In the genomic region with DNA sequence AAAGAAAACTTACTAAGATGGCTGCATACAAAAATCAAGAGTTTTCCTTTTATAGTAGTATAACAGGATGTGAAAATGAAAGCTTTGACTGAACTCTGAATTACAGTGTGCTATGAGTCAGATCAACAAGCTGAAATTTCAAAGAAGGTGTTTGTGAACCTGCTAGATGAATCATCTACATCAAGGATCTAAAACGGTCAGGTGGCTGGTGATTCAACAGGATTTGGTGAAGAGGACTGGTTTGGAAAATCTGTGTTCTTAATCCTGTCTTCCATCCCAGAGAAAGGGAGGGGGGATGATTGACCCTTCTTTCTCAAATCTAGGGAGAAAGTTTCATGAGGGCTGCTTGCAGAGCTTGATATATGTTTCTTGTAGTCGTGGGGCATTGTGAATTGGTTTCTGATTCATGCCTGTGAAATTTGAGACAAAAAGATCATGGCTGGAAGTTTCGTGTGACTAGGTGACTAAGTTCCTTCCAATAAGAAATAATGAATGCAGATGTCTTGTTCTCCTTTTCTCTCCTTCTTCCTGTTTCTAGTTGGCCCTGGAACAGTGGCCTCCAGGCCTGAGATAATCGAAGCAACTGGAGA, we compare ENCODE assay signal across 8 cellular contexts.
A peak's percentile ranks its signal among the peaks of the same experiment; 100 is the strongest.
DNase-seq lines count a peak whose midpoint lies in the region; TF ChIP-seq lines count a peak whose summit lies in the region.

No MANE protein-coding gene starts in this region.

- DNase-seq in NK-92 treated with Interleukin-12 subunit alpha and Interleukin-12 subunit beta, amount 100 ng/mL, for 24 hours (lab: John Stamatoyannopoulos, UW): peak; percentile 20
- DNase-seq in NK-92 (lab: John Stamatoyannopoulos, UW; ENCODE audit: unreplicated experiment) (no peak), HFF-Myc (ENCODE audit: extremely low read depth, low read depth) (peak; percentile 5), MG63 (peak; percentile 14), occipital lobe (lab: John Stamatoyannopoulos, UW) (peak; percentile 19), amniotic stem cell (lab: John Stamatoyannopoulos, UW) (no peak), NCI-H1930 (lab: John Stamatoyannopoulos, UW) (no peak)

- H3K27me3 Mint-ChIP-seq in activated naive CD8-positive, alpha-beta T cell: peaks cover 2% of the 10 kb centered on the region

- H3K36me3 ChIP-seq in MG63: no peaks in the 10 kb centered on the region

- no peaks in the 10 kb centered on the region for H3K9me3 ChIP-seq in MG63

- H3K4me1 Mint-ChIP-seq in activated naive CD8-positive, alpha-beta T cell (ENCODE audit: low read depth): peaks cover 29% of the 10 kb centered on the region

- peaks cover 3% of the 10 kb centered on the region for H3K9me3 Mint-ChIP-seq in activated naive CD8-positive, alpha-beta T cell (ENCODE audit: low read depth)

- no peak for TF ChIP-seq CTCF in HFF-Myc (IDR thresholded peaks at IDR 0.05; ENCODE audit: low read depth, low read length, missing control alignments)

- H3K27ac Mint-ChIP-seq in activated naive CD8-positive, alpha-beta T cell: peak overlapping the region; percentile 97

- H3K4me3 ChIP-seq in HFF-Myc (replicated peaks; ENCODE audit: low read depth, low read length) (no peak overlapping the region), MG63 (no peak overlapping the region)

- no peaks in the 10 kb centered on the region for H3K36me3 Mint-ChIP-seq in activated naive CD8-positive, alpha-beta T cell

- peak overlapping the region; percentile 49 for H3K4me3 Mint-ChIP-seq in activated naive CD8-positive, alpha-beta T cell

- no peaks in the 10 kb centered on the region for H3K27me3 ChIP-seq in MG63

Comparison
In these comparisons a context has a peak if more than half of its experiments do, and no peak if none do; other contexts are left out.
1. DNase-seq: peak in NK-92 treated with Interleukin-12 subunit alpha and Interleukin-12 subunit beta, amount 100 ng/mL, for 24 hours (single experiment), HFF-Myc (single experiment), MG63 (single experiment) and occipital lobe (single experiment); none in NK-92 (single experiment), amniotic stem cell (single experiment) and NCI-H1930 (0 of 2).